2 cellular contexts compared by ENCODE assay signal in the genomic region with DNA sequence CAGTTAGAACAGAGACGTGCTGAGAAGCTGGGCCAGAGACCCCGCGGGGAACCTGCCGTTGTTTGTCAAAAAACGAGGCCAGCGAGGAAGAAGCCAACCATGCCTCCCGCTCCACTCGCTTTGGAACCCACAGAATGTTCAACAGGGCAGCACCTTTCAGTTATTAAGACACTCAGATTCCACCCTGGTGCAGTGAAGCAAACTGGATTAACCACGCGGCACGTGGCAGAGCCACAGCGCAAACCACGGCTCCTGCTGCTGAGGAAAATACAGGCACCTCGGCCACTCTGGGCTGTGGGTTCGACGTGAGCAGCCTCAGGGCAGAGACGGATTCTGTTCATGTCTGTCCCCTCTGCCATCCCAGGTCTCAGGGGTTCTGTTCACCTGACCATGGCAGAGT.
TF ChIP-seq lines count a peak whose summit lies in the region.

No MANE protein-coding gene starts in this region.

TF ChIP-seq in GM23338, 12 proteins besides CTCF, POLR2A, EP300 and RAD21:
- TF ChIP-seq STAT1 (IDR thresholded peaks at IDR 0.05; ENCODE audit: unreplicated experiment) (no peak), ZNF114 (CRISPR knock-in tag; IDR thresholded peaks at IDR 0.05) (no peak), EZH2phosphoT487 (IDR thresholded peaks at IDR 0.05; ENCODE audit: unreplicated experiment) (no peak), EZH2 (IDR thresholded peaks at IDR 0.05; ENCODE audit: low read depth, unreplicated experiment) (no peak), JUNB (IDR thresholded peaks at IDR 0.05; ENCODE audit: unreplicated experiment) (no peak), CREB1 (CRISPR knock-in tag; IDR thresholded peaks at IDR 0.05; ENCODE audit: low read depth) (no peak), NANOG (IDR thresholded peaks at IDR 0.05; ENCODE audit: borderline replicate concordance) (no peak), POLR2AphosphoS5 (IDR thresholded peaks at IDR 0.05; ENCODE audit: low read depth) (no peak)
- TF ChIP-seq, protein P1, sequence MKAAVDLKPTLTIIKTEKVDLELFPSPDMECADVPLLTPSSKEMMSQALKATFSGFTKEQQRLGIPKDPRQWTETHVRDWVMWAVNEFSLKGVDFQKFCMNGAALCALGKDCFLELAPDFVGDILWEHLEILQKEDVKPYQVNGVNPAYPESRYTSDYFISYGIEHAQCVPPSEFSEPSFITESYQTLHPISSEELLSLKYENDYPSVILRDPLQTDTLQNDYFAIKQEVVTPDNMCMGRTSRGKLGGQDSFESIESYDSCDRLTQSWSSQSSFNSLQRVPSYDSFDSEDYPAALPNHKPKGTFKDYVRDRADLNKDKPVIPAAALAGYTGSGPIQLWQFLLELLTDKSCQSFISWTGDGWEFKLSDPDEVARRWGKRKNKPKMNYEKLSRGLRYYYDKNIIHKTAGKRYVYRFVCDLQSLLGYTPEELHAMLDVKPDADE (IDR thresholded peaks at IDR 0.05), result no peak
- TF ChIP-seq, protein P2, sequence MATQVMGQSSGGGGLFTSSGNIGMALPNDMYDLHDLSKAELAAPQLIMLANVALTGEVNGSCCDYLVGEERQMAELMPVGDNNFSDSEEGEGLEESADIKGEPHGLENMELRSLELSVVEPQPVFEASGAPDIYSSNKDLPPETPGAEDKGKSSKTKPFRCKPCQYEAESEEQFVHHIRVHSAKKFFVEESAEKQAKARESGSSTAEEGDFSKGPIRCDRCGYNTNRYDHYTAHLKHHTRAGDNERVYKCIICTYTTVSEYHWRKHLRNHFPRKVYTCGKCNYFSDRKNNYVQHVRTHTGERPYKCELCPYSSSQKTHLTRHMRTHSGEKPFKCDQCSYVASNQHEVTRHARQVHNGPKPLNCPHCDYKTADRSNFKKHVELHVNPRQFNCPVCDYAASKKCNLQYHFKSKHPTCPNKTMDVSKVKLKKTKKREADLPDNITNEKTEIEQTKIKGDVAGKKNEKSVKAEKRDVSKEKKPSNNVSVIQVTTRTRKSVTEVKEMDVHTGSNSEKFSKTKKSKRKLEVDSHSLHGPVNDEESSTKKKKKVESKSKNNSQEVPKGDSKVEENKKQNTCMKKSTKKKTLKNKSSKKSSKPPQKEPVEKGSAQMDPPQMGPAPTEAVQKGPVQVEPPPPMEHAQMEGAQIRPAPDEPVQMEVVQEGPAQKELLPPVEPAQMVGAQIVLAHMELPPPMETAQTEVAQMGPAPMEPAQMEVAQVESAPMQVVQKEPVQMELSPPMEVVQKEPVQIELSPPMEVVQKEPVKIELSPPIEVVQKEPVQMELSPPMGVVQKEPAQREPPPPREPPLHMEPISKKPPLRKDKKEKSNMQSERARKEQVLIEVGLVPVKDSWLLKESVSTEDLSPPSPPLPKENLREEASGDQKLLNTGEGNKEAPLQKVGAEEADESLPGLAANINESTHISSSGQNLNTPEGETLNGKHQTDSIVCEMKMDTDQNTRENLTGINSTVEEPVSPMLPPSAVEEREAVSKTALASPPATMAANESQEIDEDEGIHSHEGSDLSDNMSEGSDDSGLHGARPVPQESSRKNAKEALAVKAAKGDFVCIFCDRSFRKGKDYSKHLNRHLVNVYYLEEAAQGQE (IDR thresholded peaks at IDR 0.05; ENCODE audit: unreplicated experiment), result no peak
TF ChIP-seq in GM23338: peak in this region for 0.

TF ChIP-seq in HepG2, 621 proteins besides CTCF, POLR2A, EP300 and RAD21:
- TF ChIP-seq, protein P3, sequence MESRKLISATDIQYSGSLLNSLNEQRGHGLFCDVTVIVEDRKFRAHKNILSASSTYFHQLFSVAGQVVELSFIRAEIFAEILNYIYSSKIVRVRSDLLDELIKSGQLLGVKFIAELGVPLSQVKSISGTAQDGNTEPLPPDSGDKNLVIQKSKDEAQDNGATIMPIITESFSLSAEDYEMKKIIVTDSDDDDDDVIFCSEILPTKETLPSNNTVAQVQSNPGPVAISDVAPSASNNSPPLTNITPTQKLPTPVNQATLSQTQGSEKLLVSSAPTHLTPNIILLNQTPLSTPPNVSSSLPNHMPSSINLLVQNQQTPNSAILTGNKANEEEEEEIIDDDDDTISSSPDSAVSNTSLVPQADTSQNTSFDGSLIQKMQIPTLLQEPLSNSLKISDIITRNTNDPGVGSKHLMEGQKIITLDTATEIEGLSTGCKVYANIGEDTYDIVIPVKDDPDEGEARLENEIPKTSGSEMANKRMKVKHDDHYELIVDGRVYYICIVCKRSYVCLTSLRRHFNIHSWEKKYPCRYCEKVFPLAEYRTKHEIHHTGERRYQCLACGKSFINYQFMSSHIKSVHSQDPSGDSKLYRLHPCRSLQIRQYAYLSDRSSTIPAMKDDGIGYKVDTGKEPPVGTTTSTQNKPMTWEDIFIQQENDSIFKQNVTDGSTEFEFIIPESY (CRISPR knock-in tag; IDR thresholded peaks at IDR 0.05), result no peak
- TF ChIP-seq ZNF619 (CRISPR knock-in tag; IDR thresholded peaks at IDR 0.05), result no peak
- TF ChIP-seq PTBP1 (IDR thresholded peaks at IDR 0.05; ENCODE audit: low read depth, low read length, poor library complexity, severe bottlenecking), result no peak
- no peak for TF ChIP-seq ETV6 (CRISPR knock-in tag; conservative IDR thresholded peaks at IDR 0.05)
